30 cellular contexts compared by ENCODE assay signal in the genomic region with DNA sequence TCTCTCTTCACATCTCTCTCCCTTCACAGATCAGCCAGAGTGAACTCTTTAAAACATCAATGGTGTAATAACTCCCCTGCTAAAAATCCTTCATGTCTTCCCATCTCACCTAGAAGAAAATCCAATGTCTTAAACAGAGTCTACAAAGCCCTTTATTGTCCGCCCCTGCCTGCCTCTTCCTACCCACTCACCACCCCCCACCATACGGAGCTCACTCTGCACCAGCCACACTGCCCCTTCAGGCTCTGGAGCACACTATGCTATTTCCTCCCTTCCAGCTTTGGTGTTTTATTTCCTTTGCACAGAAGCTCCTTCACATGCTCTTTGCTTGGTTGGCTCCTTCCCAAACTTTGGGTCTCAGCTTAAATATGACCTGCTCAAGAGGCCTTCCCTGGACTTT. TPM values are rescaled to one million over a fixed set of nuclear protein-coding genes. Genes with fewer than 3 reads are reported as not detected.
"Had no signal": no experiment of that assay in that cellular context is flagged by ENCODE, and none has a peak within 500 bp of the region (broad histone marks: within the 10 kb centered on the region; RNA-seq: fewer than 3 reads in every experiment).

No MANE protein-coding gene starts in this region.

- H3K9me3 Mint-ChIP-seq: activated CD4-positive, alpha-beta memory T cell treated with anti-CD3 and anti-CD28 coated beads for 36 hours; effector memory CD8-positive, alpha-beta T cell; immature natural killer cell; mesothelial cell of epicardium; neural crest cell; stimulated activated memory B cell treated with anti-CD40 and anti-IgM and Interleukin-4, amounts not matched to agents 10 μg/mL and 1 μg/mL and 100 μg/mL, for 72 hours; stimulated activated naive CD8-positive, alpha-beta T cell treated with anti-CD3 and anti-CD28 coated beads, Interleukin-15, amount 100 ng/mL, for 72 hours had no signal

- FAIRE-seq: endothelial cell of umbilical vein, kidney had no signal

- H3K4me2 ChIP-seq: smooth muscle cell had no signal

- H3K27me3 ChIP-seq: body of pancreas, colonic mucosa, dorsolateral prefrontal cortex had no signal

- H3K4me1 ChIP-seq: body of pancreas, colonic mucosa, gastroesophageal sphincter, parathyroid adenoma, psoas muscle, tibial nerve had no signal

- H3K4me1 Mint-ChIP-seq: immature natural killer cell; naive B cell; stimulated activated memory B cell treated with anti-CD40 and anti-IgM and Interleukin-4, amounts not matched to agents 10 μg/mL and 1 μg/mL and 100 μg/mL, for 72 hours; stimulated activated naive CD8-positive, alpha-beta T cell treated with anti-CD3 and anti-CD28 coated beads, Interleukin-15, amount 100 ng/mL, for 72 hours had no signal

- H3K9me3 ChIP-seq: body of pancreas, colonic mucosa, gastroesophageal sphincter, psoas muscle, tibial nerve had no signal

- H3K27ac ChIP-seq: body of pancreas, colonic mucosa, gastroesophageal sphincter, parathyroid adenoma, psoas muscle, tibial nerve had no signal

- H3K79me2 ChIP-seq: parathyroid adenoma had no signal

- H2AFZ ChIP-seq: parathyroid adenoma had no signal

- H3K9ac ChIP-seq: parathyroid adenoma had no signal

- ATAC-seq: body of pancreas; effector memory CD8-positive, alpha-beta T cell; gastroesophageal sphincter; left colon; psoas muscle; stimulated activated memory B cell treated with anti-CD40 and anti-IgM and Interleukin-4, amounts not matched to agents 10 μg/mL and 1 μg/mL and 100 μg/mL, for 72 hours; stimulated activated naive CD8-positive, alpha-beta T cell treated with anti-CD3 and anti-CD28 coated beads, Interleukin-15, amount 100 ng/mL, for 72 hours had no signal

- DNase-seq: activated CD4-positive, alpha-beta memory T cell treated with anti-CD3 and anti-CD28 coated beads for 36 hours; activated CD4-positive, alpha-beta T cell treated with anti-CD3 and anti-CD28 coated beads for 4 hours; activated naive CD4-positive, alpha-beta T cell treated with Interleukin-2 at 50 U/mL for 16 hours; activated T-cell treated with anti-CD3 and anti-CD28 coated beads, Interleukin-2, amount 50 U/mL, for 48 hours; aorta; body of pancreas; colonic mucosa; dorsolateral prefrontal cortex; effector memory CD8-positive, alpha-beta T cell; hippocampal formation; immature natural killer cell; kidney; left colon; naive B cell; nucleus accumbens; psoas muscle; stimulated activated CD4-positive, alpha-beta T cell treated with anti-CD3 and anti-CD28 coated beads, Interleukin-1b, Interleukin-23, amount 100 ng/mL, for 48 hours; stimulated activated CD4-positive, alpha-beta T cell treated with anti-CD3 and anti-CD28 coated beads, Interleukin-4, amount 100 ng/mL, for 4 hours; stimulated activated CD8-positive, alpha-beta memory T cell treated with anti-CD3 and anti-CD28 coated beads, Interleukin-4, amount 100 ng/mL, for 48 hours; stimulated activated naive CD8-positive, alpha-beta T cell treated with anti-CD3 and anti-CD28 coated beads, Interleukin-15, amount 100 ng/mL, for 72 hours had no signal

- H3K36me3 ChIP-seq: colonic mucosa, gastroesophageal sphincter, tibial nerve had no signal

- H3K36me3 Mint-ChIP-seq: activated CD4-positive, alpha-beta memory T cell treated with anti-CD3 and anti-CD28 coated beads for 36 hours; activated naive CD8-positive, alpha-beta T cell; immature natural killer cell; mesothelial cell of epicardium; naive B cell; stimulated activated memory B cell treated with anti-CD40 and anti-IgM and Interleukin-4, amounts not matched to agents 10 μg/mL and 1 μg/mL and 100 μg/mL, for 72 hours had no signal

- H3K27ac Mint-ChIP-seq: activated CD4-positive, alpha-beta memory T cell treated with anti-CD3 and anti-CD28 coated beads for 36 hours; activated naive CD8-positive, alpha-beta T cell; immature natural killer cell; mesothelial cell of epicardium; naive B cell; stimulated activated memory B cell treated with anti-CD40 and anti-IgM and Interleukin-4, amounts not matched to agents 10 μg/mL and 1 μg/mL and 100 μg/mL, for 72 hours; stimulated activated naive CD8-positive, alpha-beta T cell treated with anti-CD3 and anti-CD28 coated beads, Interleukin-15, amount 100 ng/mL, for 72 hours had no signal

- H3K4me3 ChIP-seq: body of pancreas, colonic mucosa, dorsolateral prefrontal cortex, gastroesophageal sphincter, psoas muscle, smooth muscle cell, tibial nerve had no signal

- H3K4me3 Mint-ChIP-seq: activated CD4-positive, alpha-beta memory T cell treated with anti-CD3 and anti-CD28 coated beads for 36 hours; activated naive CD8-positive, alpha-beta T cell; effector memory CD8-positive, alpha-beta T cell; immature natural killer cell; mesothelial cell of epicardium; naive B cell; neural crest cell; stimulated activated memory B cell treated with anti-CD40 and anti-IgM and Interleukin-4, amounts not matched to agents 10 μg/mL and 1 μg/mL and 100 μg/mL, for 72 hours; stimulated activated naive CD8-positive, alpha-beta T cell treated with anti-CD3 and anti-CD28 coated beads, Interleukin-15, amount 100 ng/mL, for 72 hours had no signal

RNA-seq across cellular contexts. Expression of a gene that starts 10.2 kb away (rescaled TPM):
- total RNA-seq: endothelial cell of umbilical vein; T-helper 1 cell treated with Interleukin-12 subunit alpha and Interleukin-12 subunit beta and Interleukin-4 antibody, amounts not matched to agents 30 ng/mL and 1 ng/mL, for 36 hours had no signal
- polyA plus RNA-seq: endothelial cell of umbilical vein, immature natural killer cell, smooth muscle cell had no signal

RNA-seq across cellular contexts. Expression of a gene that starts 58.5 kb away (rescaled TPM):
- total RNA-seq: neural crest cell had no signal
